ENCODE assay signal across 18 cellular contexts in genomic region chrX:10077425-10078188, GRCh38.
DNase-seq lines count a peak whose midpoint lies in the region; ATAC-seq, FAIRE-seq and TF ChIP-seq lines count a peak whose summit lies in the region.
"Had no signal": no experiment of that assay in that cellular context is flagged by ENCODE, and none has a peak within 500 bp of the region (broad histone marks: within the 10 kb centered on the region; RNA-seq: fewer than 3 reads in every experiment).

No MANE protein-coding gene starts in this region.

- peak in 3 of 10 experiments; percentile 8 to 18 (median 15) for DNase-seq in CD4-positive, alpha-beta T cell
- no peak for DNase-seq in H9
- no peak for DNase-seq in GM12878 (ENCODE audit: low read depth, low spot score)
- DNase-seq in mesothelial cell of epicardium (ENCODE audit: low spot score in 2 of 2, unreplicated experiment in 2 of 2), result no peak
- no peak for DNase-seq in COR-L47 (lab: John Stamatoyannopoulos, UW)
- DNase-seq in Karpas-422, result no peak
- DNase-seq in SHP77 treated with DMSO at 0.1 percent for 48 hours (lab: John Stamatoyannopoulos, UW), result no peak
- DNase-seq in NCI-H2171 treated with DMSO at 0.1 percent for 48 hours (lab: John Stamatoyannopoulos, UW), result no peak
- DNase-seq: activated CD4-positive, CD25-positive, alpha-beta regulatory T cell treated with anti-CD3 and anti-CD28 coated beads, Interleukin-2, amount 50 U/mL, for 72 hours; activated T-cell treated with anti-CD3 and anti-CD28 coated beads, Interleukin-2, amount 50 U/mL, for 72 hours; C1 segment of cervical spinal cord; GDM1; heart right ventricle; left cardiac atrium; MV-4-11; stimulated activated CD4-positive, alpha-beta T cell treated with anti-CD3 and anti-CD28 coated beads, Interleukin-2, amount 100 ng/mL, for 48 hours had no signal

- WGBS in H9 (ENCODE audit: extremely low coverage, insufficient read length, low lambda C conversion rate), result no CpG with 5 or more reads among the region's 9 CpGs
- WGBS in GM12878 (ENCODE audit: insufficient coverage, insufficient replicate concordance, low lambda C conversion rate, missing lambda C conversion rate), result 48% methylated on average over 9 of the region's 9 CpGs

- H3T11ph ChIP-seq in H9 (ENCODE audit: low read length), result no peak overlapping the region

- no peak overlapping the region for H2BK120ac ChIP-seq in H9 (ENCODE audit: low read depth, low read length, poor library complexity, severe bottlenecking)

- no peak overlapping the region for H2BK20ac ChIP-seq in H9 (ENCODE audit: low read depth, low read length, poor library complexity, severe bottlenecking)

- H2BK15ac ChIP-seq in H9 (ENCODE audit: low read depth, low read length), result no peak overlapping the region

- H3K4me3 Mint-ChIP-seq in CD4-positive, alpha-beta T cell, result no peak overlapping the region
- H3K4me3 Mint-ChIP-seq in H9, result no peak overlapping the region
- no peak overlapping the region for H3K4me3 Mint-ChIP-seq in mesothelial cell of epicardium
- H3K4me3 Mint-ChIP-seq: activated T-cell treated with anti-CD3 and anti-CD28 coated beads, Interleukin-2, amount 50 U/mL, for 72 hours; natural killer cell treated with Interleukin-12 subunit alpha and Interleukin-12 subunit beta and Interleukin-15 and Interleukin-18, amount 100 ng/mL, for 72 hours had no signal

- H3K9me3 Mint-ChIP-seq in CD4-positive, alpha-beta T cell, result no peaks in the 10 kb centered on the region
- H3K9me3 Mint-ChIP-seq in H9 (peaks cover 27 to 50% of the 10 kb centered on the region in 2 experiments), mesothelial cell of epicardium (peaks cover 7% of the 10 kb centered on the region)
- H3K9me3 Mint-ChIP-seq: activated T-cell treated with anti-CD3 and anti-CD28 coated beads, Interleukin-2, amount 50 U/mL, for 72 hours; natural killer cell treated with Interleukin-12 subunit alpha and Interleukin-12 subunit beta and Interleukin-15 and Interleukin-18, amount 100 ng/mL, for 72 hours had no signal

- no TSS peak for BruUV-seq in GM12878 (replicated peaks; lab: Mats Ljungman, UMichigan)

- TF ChIP-seq CTCF in CD4-positive, alpha-beta T cell (IDR thresholded peaks at IDR 0.05), result no peak
- TF ChIP-seq CTCF in H9 (conservative IDR thresholded peaks at IDR 0.05) (0 out of 3 replicates have a peak, but pooled peaks have one; percentile 10), GM12878 (IDR thresholded peaks at IDR 0.05 in 2 of 3, conservative IDR thresholded peaks at IDR 0.05 in 1 of 3; ENCODE audit: control insufficient read depth in 2 of 3, extremely low read depth in 1 of 3, insufficient read depth in 1 of 3, low read depth in 3 of 3, low read length in 3 of 3) (0 out of 6 replicates have a peak, but pooled peaks of 1 of the 3 experiments have one; percentile 2), mesothelial cell of epicardium (IDR thresholded peaks at IDR 0.05; ENCODE audit: unreplicated experiment) (no peak)

- no peak overlapping the region for H4K91ac ChIP-seq in H9 (ENCODE audit: insufficient read length, low read depth, low read length)

- ATAC-seq in CD4-positive, alpha-beta T cell (ENCODE audit: poor library complexity), result peak; percentile 56
- ATAC-seq in GM12878, result peak; percentile 48; the same call in 2 of the 3 replicates
- ATAC-seq: heart right ventricle; left cardiac atrium; natural killer cell treated with Interleukin-12 subunit alpha and Interleukin-12 subunit beta and Interleukin-15 and Interleukin-18, amount 100 ng/mL, for 72 hours had no signal

- no peaks in the 10 kb centered on the region for H3K27me3 Mint-ChIP-seq in CD4-positive, alpha-beta T cell
- no peaks in the 10 kb centered on the region for H3K27me3 Mint-ChIP-seq in H9 (ENCODE audit: low read depth)
- no peaks in the 10 kb centered on the region for H3K27me3 Mint-ChIP-seq in mesothelial cell of epicardium (ENCODE audit: low read depth)
- H3K27me3 Mint-ChIP-seq: natural killer cell treated with Interleukin-12 subunit alpha and Interleukin-12 subunit beta and Interleukin-15 and Interleukin-18, amount 100 ng/mL, for 72 hours had no signal

- H3K4me1 ChIP-seq in H9 (ENCODE audit: insufficient read depth, low read length), result peaks cover 8% of the 10 kb centered on the region; the same call in 1 of the 2 replicates
- H3K4me1 ChIP-seq in GM12878 (ENCODE audit: control insufficient read depth, insufficient read depth, low read length), result peaks cover 4% of the 10 kb centered on the region
- H3K4me1 ChIP-seq in Karpas-422 (ENCODE audit: low read length), result no peaks in the 10 kb centered on the region

- H2AK5ac ChIP-seq in H9 (ENCODE audit: insufficient read length, low read length), result no peak overlapping the region

- H3K18ac ChIP-seq in H9 (ENCODE audit: insufficient read length, low read depth, low read length), result no peak overlapping the region

- H3K27ac ChIP-seq in CD4-positive, alpha-beta T cell (ENCODE audit: low read depth, low read length), result no peak overlapping the region
- H3K27ac ChIP-seq in H9 (ENCODE audit: insufficient read length, low read depth, low read length) (no peak overlapping the region), GM12878 (ENCODE audit: control insufficient read depth, insufficient read depth) (no peak overlapping the region), Karpas-422 (ENCODE audit: low read length) (no peak overlapping the region)
- H3K27ac ChIP-seq: heart right ventricle, vagina had no signal

- in situ Hi-C loops in GM12878 (cut with MboI), result no loop called here

- no peak for TF ChIP-seq EP300 in GM12878 (IDR thresholded peaks at IDR 0.05; ENCODE audit: borderline replicate concordance in 1 of 2, control insufficient read depth in 1 of 2, low read depth in 2 of 2, low read length in 2 of 2)

- H3K79me1 ChIP-seq in H9 (ENCODE audit: insufficient read depth, low read depth, low read length, poor library complexity, severe bottlenecking), result no peaks in the 10 kb centered on the region

- H3K14ac ChIP-seq in H9 (ENCODE audit: insufficient read depth, low read length), result no peak overlapping the region

- no peak overlapping the region for H4K8ac ChIP-seq in H9 (replicated peaks; ENCODE audit: insufficient read length, low read depth, low read length)

- no peak overlapping the region for H3K4ac ChIP-seq in H9 (ENCODE audit: low read depth, low read length)

- no peak for TF ChIP-seq POLR2A in GM12878 (IDR thresholded peaks at IDR 0.05; ENCODE audit: low read depth, low read length)

- H3K9me2 ChIP-seq in Karpas-422 (replicated peaks; ENCODE audit: insufficient read depth, low read length), result no peaks in the 10 kb centered on the region

- H3K9me3 ChIP-seq in CD4-positive, alpha-beta T cell (ENCODE audit: control insufficient read depth, low read length), result no peaks in the 10 kb centered on the region
- H3K9me3 ChIP-seq in H9 (ENCODE audit: control insufficient read depth, low read depth, low read length) (no peaks in the 10 kb centered on the region), GM12878 (replicated peaks; ENCODE audit: control insufficient read depth, insufficient read depth, low read length) (no peaks in the 10 kb centered on the region; the same call in 2 of the 3 replicates), Karpas-422 (ENCODE audit: low read length) (no peaks in the 10 kb centered on the region)
- H3K9me3 ChIP-seq: heart right ventricle, vagina had no signal

- intact Hi-C loops in CD4-positive, alpha-beta T cell (cut with DNase I, micrococcal nuclease), result loop anchor here in 1 of 2 experiments (5.0 kb wide), 1 partner anchor 40 kb away; no protein-coding TSS in a partner anchor
- intact Hi-C loops in GM12878 (cut with micrococcal nuclease; ENCODE audit: unreplicated experiment), result no loop called here

- POLR2A ChIA-PET in CD4-positive, alpha-beta T cell (lab: Charles Lee), result interaction anchor here (1.4 to 2.4 kb wide), 2 partner anchors 34 to 42 kb away, joined by 3 to 8 read pairs; no protein-coding TSS in a partner anchor
- POLR2A ChIA-PET in GM12878 (lab: Charles Lee), result no interaction called here

- peaks cover 9% of the 10 kb centered on the region for H3K36me3 Mint-ChIP-seq in CD4-positive, alpha-beta T cell (ENCODE audit: low read depth)
- H3K36me3 Mint-ChIP-seq in H9 (ENCODE audit: insufficient read depth in 1 of 3, low read depth in 3 of 3) (peaks cover 13 to 34% (median 18%) of the 10 kb centered on the region in 3 experiments), mesothelial cell of epicardium (peaks cover 7% of the 10 kb centered on the region)
- H3K36me3 Mint-ChIP-seq: natural killer cell treated with Interleukin-12 subunit alpha and Interleukin-12 subunit beta and Interleukin-15 and Interleukin-18, amount 100 ng/mL, for 72 hours had no signal

- no peak overlapping the region for H3K27ac Mint-ChIP-seq in CD4-positive, alpha-beta T cell
- no peak overlapping the region for H3K27ac Mint-ChIP-seq in H9
- peak overlapping the region; percentile 50 for H3K27ac Mint-ChIP-seq in mesothelial cell of epicardium
- H3K27ac Mint-ChIP-seq: activated T-cell treated with anti-CD3 and anti-CD28 coated beads, Interleukin-2, amount 50 U/mL, for 72 hours had no signal

- H3K36me3 ChIP-seq in GM12878 (ENCODE audit: control insufficient read depth in 2 of 2, insufficient read depth in 2 of 2, low read length in 1 of 2) (no peaks in the 10 kb centered on the region; a peak in 1 of 4 replicates), Karpas-422 (ENCODE audit: insufficient read depth, low read length) (no peaks in the 10 kb centered on the region)

- no peak overlapping the region for H3K56ac ChIP-seq in H9 (ENCODE audit: insufficient read length, low read depth, low read length)

- no peaks in the 10 kb centered on the region for H3K27me3 ChIP-seq in CD4-positive, alpha-beta T cell (ENCODE audit: control insufficient read depth, insufficient read depth, low read length)
- H3K27me3 ChIP-seq in H9 (ENCODE audit: insufficient read depth, low read length) (no peaks in the 10 kb centered on the region), GM12878 (replicated peaks in 1 of 2; ENCODE audit: control insufficient read depth in 2 of 2, insufficient read depth in 2 of 2, low read length in 1 of 2) (no peaks in the 10 kb centered on the region), Karpas-422 (ENCODE audit: low read length) (no peaks in the 10 kb centered on the region)
- H3K27me3 ChIP-seq: heart right ventricle, vagina had no signal

- peaks cover 6% of the 10 kb centered on the region for H3K4me1 Mint-ChIP-seq in CD4-positive, alpha-beta T cell (ENCODE audit: low read depth)
- H3K4me1 Mint-ChIP-seq in H9, result peaks cover 18 to 21% of the 10 kb centered on the region in 2 experiments
- H3K4me1 Mint-ChIP-seq in mesothelial cell of epicardium, result peaks cover 3% of the 10 kb centered on the region

- no peak overlapping the region for H3K4me3 ChIP-seq in GM12878
- no peak overlapping the region for H3K4me3 ChIP-seq in Karpas-422 (ENCODE audit: low read length)
- H3K4me3 ChIP-seq: heart right ventricle, vagina had no signal

- CTCF ChIA-PET in CD4-positive, alpha-beta T cell (lab: Charles Lee), result interaction anchor here (1.0 to 1.7 kb wide), 3 partner anchors 41 to 82 kb away, joined by 3 to 5 read pairs (median 4); no protein-coding TSS in a partner anchor
- CTCF ChIA-PET in GM12878 (lab: Yijun Ruan, JAX), result interaction anchor here (0.6 to 2.3 kb wide), 11 partner anchors 11 to 82 kb away, joined by 3 to 17 read pairs (median 4); no protein-coding TSS in a partner anchor

- H3K9ac ChIP-seq in H9 (ENCODE audit: extremely low read depth, insufficient read length, low read length) (no peak overlapping the region), GM12878 (ENCODE audit: control insufficient read depth, insufficient read depth, low read length) (no peak overlapping the region), Karpas-422 (ENCODE audit: low read length) (no peak overlapping the region)

- no peak overlapping the region for H4K5ac ChIP-seq in H9 (ENCODE audit: insufficient read length, low read depth, low read length)

- no peak overlapping the region for H2AFZ ChIP-seq in H9 (ENCODE audit: low read length)
- no peak overlapping the region for H2AFZ ChIP-seq in GM12878 (ENCODE audit: control insufficient read depth, low read depth, low read length)
- no peak overlapping the region for H2AFZ ChIP-seq in Karpas-422 (ENCODE audit: low read length)

- RAD21 ChIA-PET in GM12878 (lab: Charles Lee; ENCODE audit: unreplicated experiment), result interaction anchor here (0.6 to 2.0 kb wide), 8 partner anchors 21 to 113 kb away, joined by 3 to 8 read pairs (median 4); no protein-coding TSS in a partner anchor

- H4K20me1 ChIP-seq in H9 (ENCODE audit: control insufficient read depth, insufficient read depth, insufficient read length) (no peaks in the 10 kb centered on the region), GM12878 (ENCODE audit: control insufficient read depth, insufficient read depth) (no peaks in the 10 kb centered on the region), Karpas-422 (ENCODE audit: insufficient read depth, low read depth, low read length) (no peaks in the 10 kb centered on the region)

- H2BK5ac ChIP-seq in H9 (ENCODE audit: insufficient read length, low read length), result no peak overlapping the region

- H3K23ac ChIP-seq in H9 (ENCODE audit: insufficient read length, low read depth, low read length), result no peak overlapping the region

- H3K79me2 ChIP-seq in H9 (ENCODE audit: insufficient read depth, low read length) (no peaks in the 10 kb centered on the region), GM12878 (ENCODE audit: control insufficient read depth, insufficient read depth, low read length) (no peaks in the 10 kb centered on the region), Karpas-422 (ENCODE audit: low read length) (no peaks in the 10 kb centered on the region)

- SMC1A ChIA-PET in GM12878 (lab: Charles Lee; ENCODE audit: uncharacterized antibody, unreplicated experiment), result interaction anchor here (0.7 to 2.6 kb wide), 13 partner anchors 12 to 80 kb away, joined by 3 to 30 read pairs (median 3); no protein-coding TSS in a partner anchor

- no peak for FAIRE-seq in GM12878 (lab: Jason Lieb, UNC)

- no peak overlapping the region for H2BK12ac ChIP-seq in H9 (ENCODE audit: insufficient read length, low read depth, low read length)

- H3K23me2 ChIP-seq in H9 (ENCODE audit: insufficient read length, low read depth, low read length, poor library complexity, severe bottlenecking), result no peaks in the 10 kb centered on the region

- H3K4me2 ChIP-seq in H9 (ENCODE audit: insufficient read depth, insufficient read length, low read length) (no peak overlapping the region), GM12878 (ENCODE audit: control insufficient read depth, insufficient read depth) (no peak overlapping the region), Karpas-422 (ENCODE audit: low read depth, low read length, poor library complexity, severe bottlenecking) (no peak overlapping the region)

- TF ChIP-seq RAD21 in GM12878 (IDR thresholded peaks at IDR 0.05; ENCODE audit: insufficient read depth, low read depth, low read length), result peak; percentile 23; the same call in 1 of the 2 replicates
